9 cellular contexts compared by ENCODE assay signal in the genomic region with DNA sequence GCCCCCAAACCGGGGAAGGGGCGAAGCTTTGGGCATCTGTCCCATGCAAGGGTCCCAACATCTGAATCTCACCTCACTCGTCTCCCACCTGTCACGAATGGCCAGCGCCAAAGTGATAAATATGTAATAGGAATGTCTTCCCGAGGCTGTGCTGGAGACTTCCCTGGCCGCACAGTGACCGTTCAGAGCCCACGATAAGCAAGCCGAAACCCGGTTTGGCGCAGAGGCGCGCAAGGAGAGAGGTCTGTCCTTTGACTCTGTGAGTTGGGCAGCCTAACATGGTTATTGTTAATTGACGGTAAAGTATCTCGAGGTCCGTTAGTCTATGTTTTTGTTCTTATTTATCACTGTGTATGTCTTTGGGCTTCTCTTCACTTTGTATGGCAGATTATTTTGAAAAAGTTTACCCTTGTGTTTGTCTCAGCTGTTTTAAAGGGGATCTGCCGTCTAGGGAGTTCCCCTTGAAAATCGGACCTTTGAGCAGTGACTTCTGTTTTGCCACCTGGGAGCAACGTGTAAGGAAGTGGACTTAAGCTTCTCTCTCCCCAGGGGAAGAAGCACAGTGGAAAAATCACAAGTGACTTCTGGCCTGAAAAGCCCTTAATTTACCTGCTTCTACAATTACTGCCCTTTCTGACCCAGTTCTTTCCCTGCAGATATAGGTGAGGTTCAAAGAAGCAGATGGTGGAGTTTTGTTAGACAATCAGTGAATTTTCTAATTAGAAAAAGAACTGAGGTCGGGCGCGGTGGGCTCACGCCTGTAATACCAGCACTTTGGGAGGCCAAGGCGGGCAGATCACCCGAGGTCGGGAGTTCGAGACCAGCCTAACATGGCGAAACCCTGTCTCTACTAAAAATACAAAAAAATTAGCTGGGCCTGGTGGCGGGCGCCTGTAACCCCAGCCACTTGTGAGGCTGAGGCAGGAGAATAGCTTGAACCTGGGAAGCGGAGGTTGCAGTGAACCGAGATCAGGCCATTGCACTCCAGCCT. TPM values are rescaled to one million over a fixed set of nuclear protein-coding genes. Genes with fewer than 3 reads are reported as not detected.
A peak's percentile ranks its signal among the peaks of the same experiment; 100 is the strongest.
DNase-seq lines count a peak whose midpoint lies in the region; ATAC-seq, FAIRE-seq and TF ChIP-seq lines count a peak whose summit lies in the region.
"Had no signal": no experiment of that assay in that cellular context is flagged by ENCODE, and none has a peak within 500 bp of the region (broad histone marks: within the 10 kb centered on the region; RNA-seq: fewer than 3 reads in every experiment).

No MANE protein-coding gene starts in this region.

- CTCF ChIA-PET in activated CD4-positive, alpha-beta T cell treated with anti-CD3 and anti-CD28 coated beads for 36 hours (lab: Charles Lee) = interaction anchor here (0.6 to 2.8 kb wide), 14 partner anchors 15 to 241 kb away, joined by 3 to 13 read pairs (median 4); partner anchors contain the start of genes CHMP4A, CIDEB, IRF9 and MDP1
- CTCF ChIA-PET in PC-9 (lab: Charles Lee) = no interaction called here
- CTCF ChIA-PET in H1 (lab: Charles Lee; ENCODE audit: partially characterized antibody) = interaction anchor here (0.9 to 2.1 kb wide), 3 partner anchors 19 to 106 kb away, joined by 5 to 7 read pairs (median 7); partner anchors contain the start of genes MDP1 and TINF2

- H2AFZ ChIP-seq in PC-9 (peak overlapping the region; percentile 91), H1 (ENCODE audit: low read length) (no peak overlapping the region)

- 0 out of 2 replicates have a peak, but pooled peaks cover 7% of the 10 kb centered on the region for H3K4me1 ChIP-seq in PC-9 (replicated peaks; ENCODE audit: insufficient read depth)
- peaks cover 0 to 9% (median 3%) of the 10 kb centered on the region in 4 experiments; a peak in 3 of 7 replicates for H3K4me1 ChIP-seq in H1 (replicated peaks in 1 of 4; ENCODE audit: control insufficient read depth in 3 of 4, insufficient read depth in 4 of 4, low read length in 3 of 4)
- peaks cover 22% of the 10 kb centered on the region for H3K4me1 ChIP-seq in mucosa of stomach (ENCODE audit: control insufficient read depth, insufficient read depth, low read length)

- peak; percentile 3 for ATAC-seq in activated CD4-positive, alpha-beta T cell treated with anti-CD3 and anti-CD28 coated beads for 36 hours
- ATAC-seq in HG02759 (IDR thresholded peaks at IDR 0.05; ENCODE audit: unreplicated experiment) = peak; percentile 21

- peaks cover 3% of the 10 kb centered on the region; the same call in 1 of the 2 replicates for H3K79me1 ChIP-seq in H1 (ENCODE audit: low read depth, low read length)

- no peak overlapping the region for H2BK12ac ChIP-seq in H1 (ENCODE audit: low read depth, low read length)

- no peak overlapping the region for H2BK15ac ChIP-seq in H1 (ENCODE audit: low read length)

- H3K4me3 ChIP-seq in PC-9 (peak overlapping the region; percentile 71), H1 (ENCODE audit: extremely low read depth in 1 of 4, insufficient read depth in 2 of 4, low read depth in 3 of 4, low read length in 4 of 4) (peak overlapping the region; percentile 65 to 88 (median 84)), mucosa of stomach (ENCODE audit: low read length) (peak overlapping the region; percentile 58)

- no peak overlapping the region for H2BK120ac ChIP-seq in H1 (replicated peaks; ENCODE audit: low read depth, low read length)

- TF ChIP-seq POLR2A in H1 (IDR thresholded peaks at IDR 0.05; ENCODE audit: control extremely low read depth in 1 of 2, low read depth in 2 of 2, low read length in 2 of 2) = peak in 1 of 2 experiments; percentile 53; a peak in 1 of 3 replicates

- no peaks in the 10 kb centered on the region for H3K27me3 Mint-ChIP-seq in activated CD4-positive, alpha-beta T cell treated with anti-CD3 and anti-CD28 coated beads for 36 hours

- TF ChIP-seq RAD21 in H1 (IDR thresholded peaks at IDR 0.05 in 1 of 2, conservative IDR thresholded peaks at IDR 0.05 in 1 of 2; ENCODE audit: low read depth in 2 of 2, low read length in 2 of 2) = no peak

- peaks cover 52% of the 10 kb centered on the region for H3K4me1 Mint-ChIP-seq in activated CD4-positive, alpha-beta T cell treated with anti-CD3 and anti-CD28 coated beads for 36 hours

- no peaks in the 10 kb centered on the region; the same call in 1 of the 2 replicates for H3K9me3 ChIP-seq in PC-9 (ENCODE audit: insufficient read depth, low read depth)
- H3K9me3 ChIP-seq in H1 (ENCODE audit: insufficient read depth in 2 of 2, low read depth in 1 of 2, low read length in 1 of 2) = peaks cover 2% of the 10 kb centered on the region in 2 experiments; a peak in 2 of 4 replicates
- no peaks in the 10 kb centered on the region for H3K9me3 ChIP-seq in mucosa of stomach (ENCODE audit: control insufficient read depth, low read length)

- no peak for FAIRE-seq in H1 (lab: Jason Lieb, UNC)
- FAIRE-seq: islet of Langerhans had no signal

- peak overlapping the region; percentile 90 for H3K4me3 Mint-ChIP-seq in activated CD4-positive, alpha-beta T cell treated with anti-CD3 and anti-CD28 coated beads for 36 hours

- no peaks in the 10 kb centered on the region for H3K36me3 ChIP-seq in PC-9 (ENCODE audit: low read depth)
- H3K36me3 ChIP-seq in H1 (ENCODE audit: control insufficient read depth in 2 of 4, insufficient read depth in 4 of 4, low read length in 3 of 4) = peaks cover 4 to 10% (median 7%) of the 10 kb centered on the region in 4 experiments; a peak in 5 of 8 replicates
- H3K36me3 ChIP-seq in mucosa of stomach (ENCODE audit: control insufficient read depth, insufficient read depth, low read length) = no peaks in the 10 kb centered on the region

- H3K9ac ChIP-seq in H1 (replicated peaks in 1 of 4; ENCODE audit: extremely low read depth in 1 of 4, low read depth in 3 of 4, low read length in 3 of 4) (peak overlapping the region in 3 of 4 experiments; percentile 78 to 97 (median 96); a peak in 6 of 7 replicates), mucosa of stomach (ENCODE audit: low read length) (peak overlapping the region; percentile 95)

- H3K23ac ChIP-seq in H1 (ENCODE audit: insufficient read length) = no peak overlapping the region

- H3K14ac ChIP-seq in H1 (ENCODE audit: insufficient read length) = no peak overlapping the region

- peaks cover 54% of the 10 kb centered on the region for H3K36me3 Mint-ChIP-seq in activated CD4-positive, alpha-beta T cell treated with anti-CD3 and anti-CD28 coated beads for 36 hours (ENCODE audit: low read depth)

- H2BK5ac ChIP-seq in H1 (ENCODE audit: low read depth, low read length) = peak overlapping the region; percentile 91; the same call in 1 of the 2 replicates

- H3K27ac Mint-ChIP-seq in activated CD4-positive, alpha-beta T cell treated with anti-CD3 and anti-CD28 coated beads for 36 hours = peak overlapping the region; percentile 93

- H2AK5ac ChIP-seq in H1 (ENCODE audit: low read depth, low read length) = no peak overlapping the region

- H3K56ac ChIP-seq in H1 (replicated peaks; ENCODE audit: insufficient read length, low read depth, low read length) = peak overlapping the region; percentile 71

- TF ChIP-seq CTCF in PC-9 (conservative IDR thresholded peaks at IDR 0.05) (no peak), H1 (IDR thresholded peaks at IDR 0.05; ENCODE audit: control extremely low read depth in 1 of 3, insufficient read depth in 1 of 3, low read depth in 1 of 3, low read length in 3 of 3) (no peak)

- peak overlapping the region; percentile 49 for H4K91ac ChIP-seq in H1 (replicated peaks; ENCODE audit: insufficient read length, low read length)

- H4K20me1 ChIP-seq in PC-9 (ENCODE audit: insufficient read depth) (no peaks in the 10 kb centered on the region), H1 (replicated peaks in 1 of 2; ENCODE audit: control insufficient read depth in 1 of 2, insufficient read depth in 2 of 2, low read length in 2 of 2) (no peaks in the 10 kb centered on the region)

- H3K23me2 ChIP-seq in H1 (ENCODE audit: low read depth, low read length) = peaks cover 5% of the 10 kb centered on the region; the same call in 1 of the 2 replicates

- H3K27me3 ChIP-seq in PC-9 (ENCODE audit: insufficient read depth, low read depth) (no peaks in the 10 kb centered on the region), H1 (replicated peaks in 1 of 4; ENCODE audit: control insufficient read depth in 3 of 4, extremely low read depth in 1 of 4, insufficient read depth in 3 of 4, low read length in 3 of 4) (no peaks in the 10 kb centered on the region), mucosa of stomach (ENCODE audit: control insufficient read depth, insufficient read depth, low read length) (no peaks in the 10 kb centered on the region)

- no peak overlapping the region; the same call in 1 of the 2 replicates for H4K8ac ChIP-seq in H1 (ENCODE audit: extremely low read depth, insufficient read depth, low read length)

- no peak for TF ChIP-seq EP300 in H1 (IDR thresholded peaks at IDR 0.05; ENCODE audit: borderline replicate concordance in 1 of 2, low read depth in 2 of 2, low read length in 2 of 2)

- H4K5ac ChIP-seq in H1 (ENCODE audit: insufficient read length, low read depth, low read length) = peak overlapping the region; percentile 73

- BruUV-seq in PC-9 (replicated peaks; lab: Mats Ljungman, UMichigan) = TSS peak; percentile 64

- peaks cover 8% of the 10 kb centered on the region; the same call in 1 of the 2 replicates for H3F3A ChIP-seq in PC-9 (ENCODE audit: insufficient read depth, low read depth)

- H3K9me2 ChIP-seq in PC-9 (ENCODE audit: insufficient read depth) = no peaks in the 10 kb centered on the region

- POLR2A ChIA-PET in activated CD4-positive, alpha-beta T cell treated with anti-CD3 and anti-CD28 coated beads for 36 hours (lab: Charles Lee) = interaction anchor here (0.7 to 2.5 kb wide), 9 partner anchors 8 to 81 kb away, joined by 3 to 13 read pairs (median 6); partner anchors contain the start of genes CHMP4A, DCAF11, EMC9 and IPO4
- POLR2A ChIA-PET in PC-9 (lab: Charles Lee; ENCODE audit: unreplicated experiment) (no interaction called here), H1 (lab: Charles Lee; ENCODE audit: partially characterized antibody) (interaction anchor here (0.6 to 4.7 kb wide), 22 partner anchors 8 to 629 kb away, joined by 3 to 119 read pairs (median 4); partner anchors contain the start of genes AP1G2, CHMP4A, GMPR2 and IPO4)

- H3K4me2 ChIP-seq in PC-9 (peak overlapping the region; percentile 71), H1 (ENCODE audit: insufficient read depth in 1 of 2, low read depth in 2 of 2, low read length in 2 of 2) (peak overlapping the region; percentile 79 to 94)

- H3K27ac ChIP-seq in PC-9 (peak overlapping the region; percentile 80), H1 (ENCODE audit: low read depth, low read length) (peak overlapping the region; percentile 95)

- peak; percentile 26 for DNase-seq in activated CD4-positive, alpha-beta T cell treated with anti-CD3 and anti-CD28 coated beads for 36 hours
- DNase-seq in activated CD4-positive, alpha-beta T cell treated with anti-CD3 and anti-CD28 coated beads for 4 hours = no peak
- no peak for DNase-seq in PC-9
- no peak for DNase-seq in H1 (ENCODE audit: low read depth in 1 of 2, low spot score in 2 of 2)
- DNase-seq in stimulated activated naive CD4-positive, alpha-beta T cell treated with Interleukin-2 at 50 U/mL for 16 hours (lab: John Stamatoyannopoulos, UW) = no peak
- DNase-seq in NCI-H1930 (lab: John Stamatoyannopoulos, UW) = no peak

- intact Hi-C loops in activated CD4-positive, alpha-beta T cell treated with anti-CD3 and anti-CD28 coated beads for 36 hours (cut with DNase I, micrococcal nuclease) = no loop called here
- intact Hi-C loops in PC-9 (cut with micrococcal nuclease; ENCODE audit: unreplicated experiment) = no loop called here

- H3K18ac ChIP-seq in H1 (ENCODE audit: extremely low read depth, low read length) = no peak overlapping the region

- WGBS in H1 (ENCODE audit: extremely low coverage in 1 of 2, insufficient coverage in 1 of 2, insufficient read length in 1 of 2, insufficient replicate concordance in 2 of 2, low coverage in 1 of 2, low lambda C conversion rate in 2 of 2, missing lambda C conversion rate in 1 of 2), 2 experiments = 42% methylated on average over 32 of the region's 33 CpGs; no CpG with 5 or more reads in 1 of the 2 experiments

- H3K79me2 ChIP-seq in PC-9 (ENCODE audit: low read depth) (peaks cover 35% of the 10 kb centered on the region), H1 (ENCODE audit: control insufficient read depth in 1 of 2, insufficient read depth in 2 of 2, low read length in 2 of 2) (peaks cover 0 to 3% of the 10 kb centered on the region in 2 experiments; a peak in 2 of 4 replicates)

- no peak overlapping the region for H3K4ac ChIP-seq in H1 (replicated peaks; ENCODE audit: insufficient read length, low read depth, low read length)

- H3K9me3 Mint-ChIP-seq in activated CD4-positive, alpha-beta T cell treated with anti-CD3 and anti-CD28 coated beads for 36 hours (ENCODE audit: low read depth) = peaks cover 3% of the 10 kb centered on the region

- no peak overlapping the region for H2BK20ac ChIP-seq in H1 (ENCODE audit: low read length)

RNA-seq across cellular contexts. Expression of gene TM9SF1, which starts 1.1 kb away (rescaled TPM):
- total RNA-seq in activated CD4-positive, alpha-beta T cell treated with anti-CD3 and anti-CD28 coated beads for 36 hours = 10 to 100 TPM; 17.0 to 24.4 TPM
- 37.3 and 41.2 TPM in 2 replicates for total RNA-seq in PC-9 (2021)
- 22.2 and 25.3 TPM in 2 replicates for total RNA-seq in H1 (2021; fragmentation: NEBNext Ultra II Directional; extraction: Animal tissue kit (Norgen Biotek cat#: 25700))
- 24.6 and 29.2 TPM in 2 replicates for polyA plus RNA-seq in H1 (2011; rRNA removed)
- 20.4 TPM for polyA plus RNA-seq in H1 (2011; cell fraction: cytosol; rRNA removed)
- polyA plus RNA-seq in H1 (2011; cell fraction: nucleus; rRNA removed) = 22.1 TPM
- 18.9 to 28.6 TPM (median 24.6 TPM) in 4 replicates for polyA plus RNA-seq in H1 (2012, experiment 1 of 2)
- 27.1 TPM for polyA plus RNA-seq in H1 (2012, experiment 2 of 2)
- polyA plus RNA-seq in H1 (2013, experiment 1 of 2) = 28.0 TPM
- 29.0 TPM for polyA plus RNA-seq in H1 (2013, experiment 2 of 2)
- polyA minus RNA-seq in H1 (2011; rRNA and poly(A)+ RNA removed) = 24.8 and 28.7 TPM in 2 replicates
- polyA minus RNA-seq in H1 (2011; cell fraction: cytosol; rRNA and poly(A)+ RNA removed) = 10.7 TPM
- polyA minus RNA-seq in H1 (2011; cell fraction: nucleus; rRNA and poly(A)+ RNA removed) = 12.8 TPM

RNA-seq across cellular contexts. Expression of gene IPO4, which starts 7.8 kb away (rescaled TPM):
- total RNA-seq in activated CD4-positive, alpha-beta T cell treated with anti-CD3 and anti-CD28 coated beads for 36 hours = 10 to 100 TPM; 73.4 to 73.7 TPM
- total RNA-seq in PC-9 (2021) = 39.0 and 44.1 TPM in 2 replicates
- 108 and 109 TPM in 2 replicates for total RNA-seq in H1 (2021; fragmentation: NEBNext Ultra II Directional; extraction: Animal tissue kit (Norgen Biotek cat#: 25700))
- polyA plus RNA-seq in H1 (2011; rRNA removed) = 55.5 and 80.6 TPM in 2 replicates
- 40.3 TPM for polyA plus RNA-seq in H1 (2011; cell fraction: cytosol; rRNA removed)
- 153 TPM for polyA plus RNA-seq in H1 (2011; cell fraction: nucleus; rRNA removed)
- polyA plus RNA-seq in H1 (2012, experiment 1 of 2) = 58.9 to 94.9 TPM (median 87.5 TPM) in 4 replicates
- 97.7 TPM for polyA plus RNA-seq in H1 (2012, experiment 2 of 2)
- polyA plus RNA-seq in H1 (2013, experiment 1 of 2) = 37.7 TPM
- 34.2 TPM for polyA plus RNA-seq in H1 (2013, experiment 2 of 2)
- polyA minus RNA-seq in H1 (2011; rRNA and poly(A)+ RNA removed) = 70.9 and 75.0 TPM in 2 replicates
- polyA minus RNA-seq in H1 (2011; cell fraction: cytosol; rRNA and poly(A)+ RNA removed) = 55.3 TPM
- polyA minus RNA-seq in H1 (2011; cell fraction: nucleus; rRNA and poly(A)+ RNA removed) = 132 TPM

RNA-seq across cellular contexts. Expression of gene TSSK4, which starts 9.1 kb away (rescaled TPM):
- under 1 TPM; 0.14 to 0.30 TPM for total RNA-seq in activated CD4-positive, alpha-beta T cell treated with anti-CD3 and anti-CD28 coated beads for 36 hours
- not detected in 2 replicates for total RNA-seq in PC-9 (2021)
- total RNA-seq in H1 (2021; fragmentation: NEBNext Ultra II Directional; extraction: Animal tissue kit (Norgen Biotek cat#: 25700)) = 0.28 TPM in 1 of 2 replicates, not detected in the other
- 0.05 TPM in 1 of 2 replicates, not detected in the other for polyA plus RNA-seq in H1 (2011; rRNA removed)
- polyA plus RNA-seq in H1 (2011; cell fraction: cytosol; rRNA removed) = 0.09 TPM
- polyA plus RNA-seq in H1 (2011; cell fraction: nucleus; rRNA removed) = 0.20 TPM
- 4.2 to 6.0 TPM (median 5.4 TPM) in 4 replicates for polyA plus RNA-seq in H1 (2012, experiment 1 of 2)
- polyA plus RNA-seq in H1 (2012, experiment 2 of 2) = 0.98 TPM
- polyA plus RNA-seq in H1 (2013, experiment 1 of 2) = not detected
- not detected for polyA plus RNA-seq in H1 (2013, experiment 2 of 2)
- polyA minus RNA-seq in H1 (2011; rRNA and poly(A)+ RNA removed) = 0.15 and 0.32 TPM in 2 replicates
- polyA minus RNA-seq in H1 (2011; cell fraction: cytosol; rRNA and poly(A)+ RNA removed) = not detected
- polyA minus RNA-seq in H1 (2011; cell fraction: nucleus; rRNA and poly(A)+ RNA removed) = 0.80 TPM

RNA-seq across cellular contexts. Expression of gene CHMP4A, which starts 16.9 kb away (rescaled TPM):
- 10 to 100 TPM; 48.8 to 73.0 TPM for total RNA-seq in activated CD4-positive, alpha-beta T cell treated with anti-CD3 and anti-CD28 coated beads for 36 hours
- total RNA-seq in PC-9 (2021) = 31.2 and 37.6 TPM in 2 replicates
- total RNA-seq in H1 (2021; fragmentation: NEBNext Ultra II Directional; extraction: Animal tissue kit (Norgen Biotek cat#: 25700)) = 32.9 and 36.4 TPM in 2 replicates
- polyA plus RNA-seq in H1 (2011; rRNA removed) = 23.4 and 37.6 TPM in 2 replicates
- polyA plus RNA-seq in H1 (2011; cell fraction: cytosol; rRNA removed) = 60.0 TPM
- 10.1 TPM for polyA plus RNA-seq in H1 (2011; cell fraction: nucleus; rRNA removed)
- 63.5 to 76.8 TPM (median 70.2 TPM) in 4 replicates for polyA plus RNA-seq in H1 (2012, experiment 1 of 2)
- polyA plus RNA-seq in H1 (2012, experiment 2 of 2) = 25.7 TPM
- polyA plus RNA-seq in H1 (2013, experiment 1 of 2) = 27.9 TPM
- 29.9 TPM for polyA plus RNA-seq in H1 (2013, experiment 2 of 2)
- polyA minus RNA-seq in H1 (2011; rRNA and poly(A)+ RNA removed) = 14.3 and 25.2 TPM in 2 replicates
- polyA minus RNA-seq in H1 (2011; cell fraction: cytosol; rRNA and poly(A)+ RNA removed) = 14.8 TPM
- 17.3 TPM for polyA minus RNA-seq in H1 (2011; cell fraction: nucleus; rRNA and poly(A)+ RNA removed)

RNA-seq across cellular contexts. Expression of gene MDP1, which starts 19.5 kb away (rescaled TPM):
- total RNA-seq in activated CD4-positive, alpha-beta T cell treated with anti-CD3 and anti-CD28 coated beads for 36 hours = 10 to 100 TPM in 1 of 2 experiments, 1 to 10 TPM in 1; 4.5 to 11.7 TPM
- 8.7 and 15.3 TPM in 2 replicates for total RNA-seq in PC-9 (2021)
- total RNA-seq in H1 (2021; fragmentation: NEBNext Ultra II Directional; extraction: Animal tissue kit (Norgen Biotek cat#: 25700)) = 14.3 and 17.7 TPM in 2 replicates
- 25.3 and 32.2 TPM in 2 replicates for polyA plus RNA-seq in H1 (2011; rRNA removed)
- polyA plus RNA-seq in H1 (2011; cell fraction: cytosol; rRNA removed) = 27.1 TPM
- polyA plus RNA-seq in H1 (2011; cell fraction: nucleus; rRNA removed) = 20.6 TPM
- 19.2 to 24.2 TPM (median 22.5 TPM) in 4 replicates for polyA plus RNA-seq in H1 (2012, experiment 1 of 2)
- polyA plus RNA-seq in H1 (2012, experiment 2 of 2) = 41.5 TPM
- 28.0 TPM for polyA plus RNA-seq in H1 (2013, experiment 1 of 2)
- 27.9 TPM for polyA plus RNA-seq in H1 (2013, experiment 2 of 2)
- polyA minus RNA-seq in H1 (2011; rRNA and poly(A)+ RNA removed) = 7.8 and 9.2 TPM in 2 replicates
- 7.6 TPM for polyA minus RNA-seq in H1 (2011; cell fraction: cytosol; rRNA and poly(A)+ RNA removed)
- polyA minus RNA-seq in H1 (2011; cell fraction: nucleus; rRNA and poly(A)+ RNA removed) = 10.5 TPM
